In the genomic region with DNA sequence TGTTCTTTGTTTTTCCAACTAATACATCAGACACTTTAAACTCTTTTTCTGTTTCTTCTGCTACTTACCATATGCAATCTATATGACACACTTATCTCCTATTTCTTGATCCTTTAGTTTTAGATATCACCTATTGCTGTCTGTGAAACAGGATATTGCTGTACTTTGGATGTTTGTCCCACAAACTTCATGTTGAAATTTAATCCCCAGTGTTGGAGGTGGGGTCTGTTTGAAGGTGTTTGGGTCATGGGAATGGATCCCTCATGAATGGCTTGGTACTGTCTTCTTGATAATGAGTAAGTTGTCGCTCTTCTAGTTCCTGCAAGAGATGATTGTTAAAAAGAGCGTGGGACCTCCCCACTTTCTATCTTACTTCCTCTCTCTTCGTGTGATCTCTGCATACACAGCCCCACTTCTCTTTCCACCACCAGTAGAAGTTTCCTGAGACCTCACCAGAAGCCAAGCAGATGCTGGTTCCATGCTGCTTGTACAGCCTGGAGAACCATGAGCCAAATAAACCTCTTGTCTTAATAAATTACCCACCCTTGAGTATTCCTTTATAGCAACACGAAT, we compare ENCODE assay signal across 13 cellular contexts.
DNase-seq lines count a peak whose midpoint lies in the region; ATAC-seq and TF ChIP-seq lines count a peak whose summit lies in the region.
"Had no signal": no experiment of that assay in that cellular context is flagged by ENCODE, and none has a peak within 500 bp of the region (broad histone marks: within the 10 kb centered on the region; RNA-seq: fewer than 3 reads in every experiment).

No MANE protein-coding gene starts in this region.

- no peaks in the 10 kb centered on the region for H3K4me1 Mint-ChIP-seq in stimulated activated naive CD8-positive, alpha-beta T cell treated with anti-CD3 and anti-CD28 coated beads, Interleukin-15, amount 100 ng/mL, for 72 hours

- TF ChIP-seq POLR2A in gastrocnemius medialis (IDR thresholded peaks at IDR 0.05): no peak

- H3K27me3 Mint-ChIP-seq in stimulated activated naive CD8-positive, alpha-beta T cell treated with anti-CD3 and anti-CD28 coated beads, Interleukin-15, amount 100 ng/mL, for 72 hours: peaks cover 49% of the 10 kb centered on the region

- H3K9me3 ChIP-seq in gastrocnemius medialis: no peaks in the 10 kb centered on the region
- H3K9me3 ChIP-seq: BE2C had no signal

- DNase-seq in GM12864 (ENCODE audit: low read depth): peak; percentile 41
- no peak for DNase-seq in gastrocnemius medialis
- DNase-seq in AG08396 (ENCODE audit: low spot score): no peak
- DNase-seq in HT-29 (ENCODE audit: low spot score): no peak
- no peak for DNase-seq in stimulated activated naive CD8-positive, alpha-beta T cell treated with anti-CD3 and anti-CD28 coated beads, Interleukin-15, amount 100 ng/mL, for 72 hours
- DNase-seq: activated CD4-positive, alpha-beta T cell treated with anti-CD3 and anti-CD28 coated beads, Interleukin-2, amount 50 U/mL, for 48 hours; BE2C; naive thymus-derived CD8-positive, alpha-beta T cell; SHP77 treated with DMSO at 0.1 percent for 48 hours; stimulated activated CD4-positive, alpha-beta T cell treated with anti-CD3 and anti-CD28 coated beads, Interleukin-15, amount 100 ng/mL, for 24 hours had no signal

- H3K4me3 Mint-ChIP-seq in stimulated activated naive CD8-positive, alpha-beta T cell treated with anti-CD3 and anti-CD28 coated beads, Interleukin-15, amount 100 ng/mL, for 72 hours: no peak overlapping the region
- H3K4me3 Mint-ChIP-seq: naive thymus-derived CD8-positive, alpha-beta T cell had no signal

- peaks cover 8 to 12% of the 10 kb centered on the region in 2 donors for H3K9me3 Mint-ChIP-seq in stimulated activated naive CD8-positive, alpha-beta T cell treated with anti-CD3 and anti-CD28 coated beads, Interleukin-15, amount 100 ng/mL, for 72 hours

- intact Hi-C loops in gastrocnemius medialis (cut with DNase I; ENCODE audit: low total_unique reads): no loop called here

- H3K27me3 ChIP-seq in gastrocnemius medialis: no peaks in the 10 kb centered on the region
- H3K27me3 ChIP-seq: BE2C had no signal

- no peaks in the 10 kb centered on the region for H3K4me1 ChIP-seq in gastrocnemius medialis
- H3K4me1 ChIP-seq: BE2C had no signal

- H3K27ac ChIP-seq in gastrocnemius medialis: no peak overlapping the region

- H3K36me3 ChIP-seq in gastrocnemius medialis: no peaks in the 10 kb centered on the region
- H3K36me3 ChIP-seq: BE2C had no signal

- no peak overlapping the region for H3K27ac Mint-ChIP-seq in stimulated activated naive CD8-positive, alpha-beta T cell treated with anti-CD3 and anti-CD28 coated beads, Interleukin-15, amount 100 ng/mL, for 72 hours
- H3K27ac Mint-ChIP-seq: naive thymus-derived CD8-positive, alpha-beta T cell had no signal

- peak; percentile 94 for ATAC-seq in GM19372 (IDR thresholded peaks at IDR 0.05; ENCODE audit: low read depth, unreplicated experiment)
- peak; percentile 94 for ATAC-seq in HG02840 (IDR thresholded peaks at IDR 0.05; ENCODE audit: low FRiP score, unreplicated experiment)
- peak; percentile 89 for ATAC-seq in HG03565 (IDR thresholded peaks at IDR 0.05; ENCODE audit: unreplicated experiment)
- ATAC-seq in gastrocnemius medialis: no peak
- ATAC-seq in stimulated activated naive CD8-positive, alpha-beta T cell treated with anti-CD3 and anti-CD28 coated beads, Interleukin-15, amount 100 ng/mL, for 72 hours: no peak
- ATAC-seq: naive thymus-derived CD8-positive, alpha-beta T cell had no signal

- in situ Hi-C loops in gastrocnemius medialis (cut with MboI; ENCODE audit: low sequenced_read_pairs in 4 of 4): no loop called here

- no peak for TF ChIP-seq CTCF in GM12864 (IDR thresholded peaks at IDR 0.05; ENCODE audit: low read depth, low read length, missing control alignments)
- no peak for TF ChIP-seq CTCF in gastrocnemius medialis (IDR thresholded peaks at IDR 0.05 in 4 of 5, conservative IDR thresholded peaks at IDR 0.05 in 1 of 5)

- no peak overlapping the region for H3K4me3 ChIP-seq in GM12864 (ENCODE audit: low read depth, low read length)
- no peak overlapping the region for H3K4me3 ChIP-seq in gastrocnemius medialis

Comparison
In these comparisons a context has a peak if more than half of its experiments do, and no peak if none do; other contexts are left out.
1. ATAC-seq: peak in GM19372 (single experiment), HG02840 (single experiment) and HG03565 (single experiment); none in gastrocnemius medialis (0 of 2) and stimulated activated naive CD8-positive, alpha-beta T cell treated with anti-CD3 and anti-CD28 coated beads, Interleukin-15, amount 100 ng/mL, for 72 hours (single experiment).